In genomic region chr22:45154383-45154782, GRCh38 we compare ENCODE assay signal across 19 cellular contexts. TPM values are rescaled to one million over a fixed set of nuclear protein-coding genes. Genes with fewer than 3 reads are reported as not detected.
DNase-seq lines count a peak whose midpoint lies in the region; ATAC-seq, FAIRE-seq and TF ChIP-seq lines count a peak whose summit lies in the region.
"Had no signal": no experiment of that assay in that cellular context is flagged by ENCODE, and none has a peak within 500 bp of the region (broad histone marks: within the 10 kb centered on the region; RNA-seq: fewer than 3 reads in every experiment).

No MANE protein-coding gene starts in this region.

- WGBS in A549 (ENCODE audit: missing lambda C conversion rate): 65% methylated on average over 3 of the region's 3 CpGs
- WGBS in hepatocyte (ENCODE audit: low lambda C conversion rate, missing lambda C conversion rate): 88% methylated on average over 3 of the region's 3 CpGs

- peak overlapping the region; percentile 31; the same call in 1 of the 3 replicates for H3K4me2 ChIP-seq in A549
- no peak overlapping the region for H3K4me2 ChIP-seq in hepatocyte
- H3K4me2 ChIP-seq: GM23338 had no signal

- H3K27ac ChIP-seq in A549 (no peak overlapping the region), hepatocyte (peak overlapping the region; percentile 85)
- H3K27ac ChIP-seq: esophagus muscularis mucosa, right atrium auricular region had no signal

- TF ChIP-seq CTCF in A549 (IDR thresholded peaks at IDR 0.05) (no peak), hepatocyte (IDR thresholded peaks at IDR 0.05; ENCODE audit: poor library complexity) (no peak)

- H4K20me1 ChIP-seq in hepatocyte (ENCODE audit: insufficient read depth, poor library complexity, severe bottlenecking): no peaks in the 10 kb centered on the region

- CTCF ChIA-PET in A549 (lab: Yijun Ruan, JAX): no interaction called here

- no peaks in the 10 kb centered on the region for H3K36me3 ChIP-seq in hepatocyte (replicated peaks; ENCODE audit: insufficient read depth, low read depth)

- H3K4me1 ChIP-seq in A549 (peaks cover 27% of the 10 kb centered on the region), hepatocyte (ENCODE audit: insufficient read depth) (peaks cover 27% of the 10 kb centered on the region)

- TF ChIP-seq EP300 in A549 (IDR thresholded peaks at IDR 0.05): no peak

- no peaks in the 10 kb centered on the region for H3K9me2 ChIP-seq in hepatocyte (replicated peaks; ENCODE audit: insufficient read depth)

- H2AFZ ChIP-seq in hepatocyte: no peak overlapping the region
- H2AFZ ChIP-seq: GM23338 had no signal

- no peak for TF ChIP-seq RAD21 in A549 (conservative IDR thresholded peaks at IDR 0.05 in 1 of 2, IDR thresholded peaks at IDR 0.05 in 1 of 2)

- H3K4me3 ChIP-seq in A549 (no peak overlapping the region), hepatocyte (no peak overlapping the region)
- H3K4me3 ChIP-seq: esophagus muscularis mucosa, GM23338, right atrium auricular region had no signal

- FAIRE-seq in A549 (lab: Jason Lieb, UNC): no peak
- FAIRE-seq: GM12892 had no signal

- H3K9me3 ChIP-seq in A549 (no peaks in the 10 kb centered on the region), hepatocyte (ENCODE audit: low read depth) (no peaks in the 10 kb centered on the region)
- H3K9me3 ChIP-seq: esophagus muscularis mucosa, right atrium auricular region had no signal

- DNase-seq in A549 (ENCODE audit: low read depth in 1 of 2, low spot score in 1 of 2) (peak in 1 of 2 experiments; percentile 34), HCEC 1CT (peak; percentile 67), astrocyte of the hippocampus (ENCODE audit: low read depth, low spot score) (peak; percentile 11), hepatocyte (ENCODE audit: low spot score) (peak; percentile 56), Right ventricle myocardium inferior (ENCODE audit: missing footprints) (no peak), sciatic nerve (ENCODE audit: low spot score) (no peak), ureter (ENCODE audit: low spot score) (no peak)
- DNase-seq: activated gamma-delta T cell treated with Interleukin-2 at 50 U/mL for 16 hours; CD4-positive, alpha-beta memory T cell; NCI-H1048; NCI-H2081 treated with DMSO at 0.1 percent for 48 hours; NCI-H524; nucleus accumbens; T-helper 9 cell had no signal

- no peaks in the 10 kb centered on the region for H3K27me3 ChIP-seq in hepatocyte
- H3K27me3 ChIP-seq: esophagus muscularis mucosa, right atrium auricular region had no signal

- no peak for TF ChIP-seq POLR2A in A549 (IDR thresholded peaks at IDR 0.05; ENCODE audit: low read length)

- ATAC-seq in A549 (0 out of 6 replicates have a peak, but pooled peaks of 1 of the 2 experiments have one; percentile 28), GM21576 (IDR thresholded peaks at IDR 0.05; ENCODE audit: unreplicated experiment) (no peak), Right ventricle myocardium inferior (no peak), sciatic nerve (no peak)
- ATAC-seq: GM23338 had no signal

- peaks cover 16% of the 10 kb centered on the region for H3K79me2 ChIP-seq in hepatocyte

- intact Hi-C loops in Right ventricle myocardium inferior (cut with DNase I): no loop called here
- intact Hi-C loops in sciatic nerve (cut with DNase I): no loop called here

- POLR2A ChIA-PET in A549 (lab: Yijun Ruan, JAX): no interaction called here

TF ChIP-seq in A549, 52 proteins besides CTCF, POLR2A, EP300 and RAD21:
- TF ChIP-seq REST (IDR thresholded peaks at IDR 0.05) (no peak), MAZ (IDR thresholded peaks at IDR 0.05; ENCODE audit: borderline replicate concordance, low read depth, low read length) (no peak), FOSL2 (IDR thresholded peaks at IDR 0.05) (no peak), FOSL2 (CRISPR knock-in tag; IDR thresholded peaks at IDR 0.05) (peak; percentile 33), MAFK (IDR thresholded peaks at IDR 0.05; ENCODE audit: partially characterized antibody) (no peak), CHD2 (IDR thresholded peaks at IDR 0.05; ENCODE audit: low read length, partially characterized antibody) (no peak), RARB (CRISPR knock-in tag; IDR thresholded peaks at IDR 0.05) (no peak), HMGXB4 (CRISPR knock-in tag; IDR thresholded peaks at IDR 0.05; ENCODE audit: borderline replicate concordance) (no peak), NR3C1 (IDR thresholded peaks at IDR 0.05) (no peak), NPAS2 (CRISPR knock-in tag; IDR thresholded peaks at IDR 0.05; ENCODE audit: borderline replicate concordance) (no peak), JUN (IDR thresholded peaks at IDR 0.05) (no peak), MYC (IDR thresholded peaks at IDR 0.05; ENCODE audit: borderline replicate concordance, low read length) (no peak), TFCP2L1 (CRISPR knock-in tag; IDR thresholded peaks at IDR 0.05) (no peak), GATA3 (IDR thresholded peaks at IDR 0.05; ENCODE audit: borderline replicate concordance) (no peak), SMC3 (IDR thresholded peaks at IDR 0.05) (no peak), HOXB13 (CRISPR knock-in tag; IDR thresholded peaks at IDR 0.05; ENCODE audit: low read depth) (no peak), ESRRA (IDR thresholded peaks at IDR 0.05; ENCODE audit: borderline replicate concordance, low read length) (peak; percentile 20; the same call in 1 of the 2 replicates)
- TF ChIP-seq, protein P1, sequence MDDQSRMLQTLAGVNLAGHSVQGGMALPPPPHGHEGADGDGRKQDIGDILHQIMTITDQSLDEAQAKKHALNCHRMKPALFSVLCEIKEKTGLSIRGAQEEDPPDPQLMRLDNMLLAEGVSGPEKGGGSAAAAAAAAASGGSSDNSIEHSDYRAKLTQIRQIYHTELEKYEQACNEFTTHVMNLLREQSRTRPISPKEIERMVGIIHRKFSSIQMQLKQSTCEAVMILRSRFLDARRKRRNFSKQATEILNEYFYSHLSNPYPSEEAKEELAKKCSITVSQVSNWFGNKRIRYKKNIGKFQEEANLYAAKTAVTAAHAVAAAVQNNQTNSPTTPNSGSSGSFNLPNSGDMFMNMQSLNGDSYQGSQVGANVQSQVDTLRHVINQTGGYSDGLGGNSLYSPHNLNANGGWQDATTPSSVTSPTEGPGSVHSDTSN (IDR thresholded peaks at IDR 0.05): no peak
TF ChIP-seq in A549: peak in this region for 2.

RNA-seq across cellular contexts. Expression of gene NUP50, which starts 9.3 kb away (rescaled TPM):
- 16.7 and 21.1 TPM in 2 replicates for polyA plus RNA-seq in A549 (2011; rRNA removed)
- polyA plus RNA-seq in A549 (2012; cell fraction: cytosol; rRNA removed): 5.7 and 8.6 TPM in 2 replicates
- polyA plus RNA-seq in A549 (2012; cell fraction: nucleus; rRNA removed): 6.0 and 6.7 TPM in 2 replicates
- polyA plus RNA-seq in A549 (2017; fragmentation: RNase III; extraction: RNeasy Plus Mini Kit Qiagen cat#74134 plus additional on column Dnase treatment): 24.4 to 25.3 TPM (median 25.0 TPM) in 3 replicates
- polyA minus RNA-seq in A549 (2011; rRNA and poly(A)+ RNA removed): 18.9 and 22.9 TPM in 2 replicates
- 39.1 and 43.8 TPM in 2 replicates for total RNA-seq in hepatocyte
- 15.3 and 16.0 TPM in 2 replicates for polyA plus RNA-seq in hepatocyte
- total RNA-seq in Right ventricle myocardium inferior: 15.2 TPM
- 55.9 TPM for total RNA-seq in sciatic nerve
- total RNA-seq in ureter: 71.0 TPM

Comparison
In these comparisons a context has a peak if more than half of its experiments do, and no peak if none do; other contexts are left out.
1. DNase-seq: peak in HCEC 1CT (single experiment), astrocyte of the hippocampus (single experiment) and hepatocyte (single experiment); none in Right ventricle myocardium inferior (single experiment), sciatic nerve (single experiment) and ureter (single experiment).